Comparison of ENCODE assay signal across 1 cellular context in genomic region chr2:20440001-20440560, GRCh38.
A peak's percentile ranks its signal among the peaks of the same experiment; 100 is the strongest.
TF ChIP-seq lines count a peak whose summit lies in the region.

No MANE protein-coding gene starts in this region.

TF ChIP-seq in K562, 482 proteins besides CTCF, POLR2A, EP300 and RAD21:
- TF ChIP-seq GTF2E2 (tag; IDR thresholded peaks at IDR 0.05) (peak; percentile 22; the same call in 1 of the 2 replicates), REST (CRISPR knock-in tag; IDR thresholded peaks at IDR 0.05; ENCODE audit: low read depth) (no peak), KLF1 (tag; IDR thresholded peaks at IDR 0.05) (no peak), KDM1A (IDR thresholded peaks at IDR 0.05) (no peak)
